ENCODE assay signal across 8 cellular contexts in the genomic region with DNA sequence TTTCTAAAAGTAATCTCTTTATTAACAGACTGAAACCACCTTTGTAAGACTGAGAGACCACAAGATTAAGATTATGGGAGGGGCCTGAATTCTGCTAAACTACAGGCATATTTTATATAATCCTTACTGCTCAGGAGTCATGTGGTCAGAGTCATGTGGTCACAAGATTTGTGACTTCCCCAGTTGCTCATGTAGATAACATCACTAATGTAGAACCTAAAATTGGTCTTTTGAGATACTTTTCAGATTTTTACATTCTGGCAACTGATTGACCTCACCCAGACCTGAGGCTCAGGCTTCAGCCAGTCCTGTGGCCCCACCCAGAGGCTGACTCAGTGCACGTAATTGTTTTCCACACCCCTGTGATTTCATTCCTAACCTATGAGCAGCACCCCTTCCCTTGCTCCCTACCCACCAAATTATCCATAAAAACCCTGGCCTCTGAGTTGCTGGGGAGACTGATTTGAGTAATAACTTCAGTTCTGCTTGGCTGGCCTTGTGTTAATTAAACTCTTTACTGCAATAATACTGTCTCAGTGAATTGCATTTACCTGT. TPM values are rescaled to one million over a fixed set of nuclear protein-coding genes. Genes with fewer than 3 reads are reported as not detected.
A peak's percentile ranks its signal among the peaks of the same experiment; 100 is the strongest.
DNase-seq lines count a peak whose midpoint lies in the region; FAIRE-seq and TF ChIP-seq lines count a peak whose summit lies in the region.

No MANE protein-coding gene starts in this region.

- no peak overlapping the region for H3K9ac ChIP-seq in kidney (ENCODE audit: low read length in 2 of 2)

- H3K4me1 ChIP-seq in HEK293 (ENCODE audit: control insufficient read depth, insufficient read depth, low read length) (no peaks in the 10 kb centered on the region), kidney (ENCODE audit: control insufficient read depth in 1 of 2, insufficient read depth in 1 of 2, low read depth in 1 of 2, low read length in 2 of 2) (peaks cover 0 to 6% of the 10 kb centered on the region in 2 donors), testis (peaks cover 2% of the 10 kb centered on the region)

- H3K36me3 ChIP-seq in HEK293 (ENCODE audit: control insufficient read depth in 2 of 2, insufficient read depth in 1 of 2, low read length in 2 of 2) (no peaks in the 10 kb centered on the region), kidney (ENCODE audit: control insufficient read depth in 1 of 2, insufficient read depth in 2 of 2, low read length in 2 of 2) (no peaks in the 10 kb centered on the region), testis (ENCODE audit: low read depth, missing control alignments) (no peaks in the 10 kb centered on the region)

- H3K4me3 ChIP-seq in HEK293 (ENCODE audit: low read depth, low read length) (no peak overlapping the region), kidney (ENCODE audit: low read length in 2 of 2) (no peak overlapping the region), testis (no peak overlapping the region)

- TF ChIP-seq POLR2A in testis (IDR thresholded peaks at IDR 0.05) = no peak

- POLR2A ChIA-PET in HEK293 (lab: Yijun Ruan, JAX) = no interaction called here

- FAIRE-seq in kidney (lab: Jason Lieb, UNC) = no peak

- TF ChIP-seq CTCF in HEK293 (tag by site-specific recombination; IDR thresholded peaks at IDR 0.05) (peak; percentile 30; the same call in 1 of the 2 replicates), kidney (IDR thresholded peaks at IDR 0.05; ENCODE audit: borderline replicate concordance, extremely low read depth, insufficient read depth) (peak; percentile 26), testis (IDR thresholded peaks at IDR 0.05) (no peak)

- CTCF ChIA-PET in HEK293 (lab: Yijun Ruan, JAX) = interaction anchor here (0.8 to 1.0 kb wide), 2 partner anchors 10 to 110 kb away, joined by 3 read pairs; no protein-coding TSS in a partner anchor

- intact Hi-C loops in kidney (cut with DNase I) (no loop called here), testis (cut with DNase I; ENCODE audit: low total_unique reads) (no loop called here)

- H3K27me3 ChIP-seq in testis = no peaks in the 10 kb centered on the region

- H3K27ac ChIP-seq in HEK293 (ENCODE audit: extremely low read depth, low read depth, low read length) (no peak overlapping the region), kidney (ENCODE audit: low read depth in 2 of 2, low read length in 2 of 2) (no peak overlapping the region), testis (no peak overlapping the region)

- peak in 2 of 3 experiments; percentile 19 to 54 for DNase-seq in NCI-H1417 (lab: John Stamatoyannopoulos, UW)
- no peak for DNase-seq in NCI-H1417 treated with DMSO at 0.1 percent for 48 hours (lab: John Stamatoyannopoulos, UW)
- peak; percentile 94 for DNase-seq in NCI-H226
- peak; percentile 70 for DNase-seq in activated effector memory CD4-positive, alpha-beta T cell treated with anti-CD3 and anti-CD28 coated beads, Interleukin-2, amount 50 U/mL, for 16 hours
- peak; percentile 80 for DNase-seq in kidney
- no peak for DNase-seq in NCI-H510A treated with DMSO at 0.1 percent for 48 hours (lab: John Stamatoyannopoulos, UW)
- no peak for DNase-seq in testis

- 70 to 73% methylated on average over 1 of the region's 1 CpG for WGBS in testis, 2 donors

- H3K9me3 ChIP-seq in HEK293 (ENCODE audit: control insufficient read depth, insufficient read depth, low read depth, low read length) = no peaks in the 10 kb centered on the region
- H3K9me3 ChIP-seq in kidney (ENCODE audit: control insufficient read depth in 1 of 2, low read length in 2 of 2) = no peaks in the 10 kb centered on the region
- H3K9me3 ChIP-seq in testis = no peaks in the 10 kb centered on the region

TF ChIP-seq in HEK293, 187 proteins besides CTCF, POLR2A, EP300 and RAD21 (continues in another document):
- TF ChIP-seq ZNF785 (tag by site-specific recombination; IDR thresholded peaks at IDR 0.05) = no peak
- no peak for TF ChIP-seq ZNF292 (tag by site-specific recombination; IDR thresholded peaks at IDR 0.05; ENCODE audit: borderline replicate concordance, low read depth)
- TF ChIP-seq, protein P1, sequence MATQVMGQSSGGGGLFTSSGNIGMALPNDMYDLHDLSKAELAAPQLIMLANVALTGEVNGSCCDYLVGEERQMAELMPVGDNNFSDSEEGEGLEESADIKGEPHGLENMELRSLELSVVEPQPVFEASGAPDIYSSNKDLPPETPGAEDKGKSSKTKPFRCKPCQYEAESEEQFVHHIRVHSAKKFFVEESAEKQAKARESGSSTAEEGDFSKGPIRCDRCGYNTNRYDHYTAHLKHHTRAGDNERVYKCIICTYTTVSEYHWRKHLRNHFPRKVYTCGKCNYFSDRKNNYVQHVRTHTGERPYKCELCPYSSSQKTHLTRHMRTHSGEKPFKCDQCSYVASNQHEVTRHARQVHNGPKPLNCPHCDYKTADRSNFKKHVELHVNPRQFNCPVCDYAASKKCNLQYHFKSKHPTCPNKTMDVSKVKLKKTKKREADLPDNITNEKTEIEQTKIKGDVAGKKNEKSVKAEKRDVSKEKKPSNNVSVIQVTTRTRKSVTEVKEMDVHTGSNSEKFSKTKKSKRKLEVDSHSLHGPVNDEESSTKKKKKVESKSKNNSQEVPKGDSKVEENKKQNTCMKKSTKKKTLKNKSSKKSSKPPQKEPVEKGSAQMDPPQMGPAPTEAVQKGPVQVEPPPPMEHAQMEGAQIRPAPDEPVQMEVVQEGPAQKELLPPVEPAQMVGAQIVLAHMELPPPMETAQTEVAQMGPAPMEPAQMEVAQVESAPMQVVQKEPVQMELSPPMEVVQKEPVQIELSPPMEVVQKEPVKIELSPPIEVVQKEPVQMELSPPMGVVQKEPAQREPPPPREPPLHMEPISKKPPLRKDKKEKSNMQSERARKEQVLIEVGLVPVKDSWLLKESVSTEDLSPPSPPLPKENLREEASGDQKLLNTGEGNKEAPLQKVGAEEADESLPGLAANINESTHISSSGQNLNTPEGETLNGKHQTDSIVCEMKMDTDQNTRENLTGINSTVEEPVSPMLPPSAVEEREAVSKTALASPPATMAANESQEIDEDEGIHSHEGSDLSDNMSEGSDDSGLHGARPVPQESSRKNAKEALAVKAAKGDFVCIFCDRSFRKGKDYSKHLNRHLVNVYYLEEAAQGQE (tag by site-specific recombination; IDR thresholded peaks at IDR 0.05) = no peak
- TF ChIP-seq, protein P2, sequence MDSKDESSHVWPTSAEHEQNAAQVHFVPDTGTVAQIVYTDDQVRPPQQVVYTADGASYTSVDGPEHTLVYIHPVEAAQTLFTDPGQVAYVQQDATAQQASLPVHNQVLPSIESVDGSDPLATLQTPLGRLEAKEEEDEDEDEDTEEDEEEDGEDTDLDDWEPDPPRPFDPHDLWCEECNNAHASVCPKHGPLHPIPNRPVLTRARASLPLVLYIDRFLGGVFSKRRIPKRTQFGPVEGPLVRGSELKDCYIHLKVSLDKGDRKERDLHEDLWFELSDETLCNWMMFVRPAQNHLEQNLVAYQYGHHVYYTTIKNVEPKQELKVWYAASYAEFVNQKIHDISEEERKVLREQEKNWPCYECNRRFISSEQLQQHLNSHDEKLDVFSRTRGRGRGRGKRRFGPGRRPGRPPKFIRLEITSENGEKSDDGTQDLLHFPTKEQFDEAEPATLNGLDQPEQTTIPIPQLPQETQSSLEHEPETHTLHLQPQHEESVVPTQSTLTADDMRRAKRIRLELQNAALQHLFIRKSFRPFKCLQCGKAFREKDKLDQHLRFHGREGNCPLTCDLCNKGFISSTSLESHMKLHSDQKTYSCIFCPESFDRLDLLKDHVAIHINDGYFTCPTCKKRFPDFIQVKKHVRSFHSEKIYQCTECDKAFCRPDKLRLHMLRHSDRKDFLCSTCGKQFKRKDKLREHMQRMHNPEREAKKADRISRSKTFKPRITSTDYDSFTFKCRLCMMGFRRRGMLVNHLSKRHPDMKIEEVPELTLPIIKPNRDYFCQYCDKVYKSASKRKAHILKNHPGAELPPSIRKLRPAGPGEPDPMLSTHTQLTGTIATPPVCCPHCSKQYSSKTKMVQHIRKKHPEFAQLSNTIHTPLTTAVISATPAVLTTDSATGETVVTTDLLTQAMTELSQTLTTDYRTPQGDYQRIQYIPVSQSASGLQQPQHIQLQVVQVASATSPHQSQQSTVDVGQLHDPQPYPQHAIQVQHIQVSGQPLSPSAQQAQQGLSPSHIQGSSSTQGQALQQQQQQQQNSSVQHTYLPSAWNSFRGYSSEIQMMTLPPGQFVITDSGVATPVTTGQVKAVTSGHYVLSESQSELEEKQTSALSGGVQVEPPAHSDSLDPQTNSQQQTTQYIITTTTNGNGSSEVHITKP (tag by site-specific recombination; IDR thresholded peaks at IDR 0.05) = 0 out of 2 replicates have a peak, but pooled peaks have one; percentile 63
- TF ChIP-seq ZNF394 (tag by site-specific recombination; IDR thresholded peaks at IDR 0.05; ENCODE audit: borderline replicate concordance) = peak; percentile 44; the same call in 1 of the 2 replicates
- TF ChIP-seq ZNF660 (tag by site-specific recombination; IDR thresholded peaks at IDR 0.05) = peak; percentile 52; the same call in 1 of the 2 replicates
- TF ChIP-seq ZNF239 (tag by site-specific recombination; IDR thresholded peaks at IDR 0.05) = no peak
- TF ChIP-seq, protein P3, sequence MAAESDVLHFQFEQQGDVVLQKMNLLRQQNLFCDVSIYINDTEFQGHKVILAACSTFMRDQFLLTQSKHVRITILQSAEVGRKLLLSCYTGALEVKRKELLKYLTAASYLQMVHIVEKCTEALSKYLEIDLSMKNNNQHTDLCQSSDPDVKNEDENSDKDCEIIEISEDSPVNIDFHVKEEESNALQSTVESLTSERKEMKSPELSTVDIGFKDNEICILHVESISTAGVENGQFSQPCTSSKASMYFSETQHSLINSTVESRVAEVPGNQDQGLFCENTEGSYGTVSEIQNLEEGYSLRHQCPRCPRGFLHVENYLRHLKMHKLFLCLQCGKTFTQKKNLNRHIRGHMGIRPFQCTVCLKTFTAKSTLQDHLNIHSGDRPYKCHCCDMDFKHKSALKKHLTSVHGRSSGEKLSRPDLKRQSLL (tag by site-specific recombination; IDR thresholded peaks at IDR 0.05) = no peak
- no peak for TF ChIP-seq ZNF776 (tag by site-specific recombination; IDR thresholded peaks at IDR 0.05; ENCODE audit: borderline replicate concordance)
- TF ChIP-seq ZSCAN30 (tag by site-specific recombination; IDR thresholded peaks at IDR 0.05) = no peak
- no peak for TF ChIP-seq ZBTB1 (tag by site-specific recombination; IDR thresholded peaks at IDR 0.05)
- no peak for TF ChIP-seq ZNF677 (tag by site-specific recombination; IDR thresholded peaks at IDR 0.05)
- peak; percentile 61 for TF ChIP-seq GLIS1 (tag by site-specific recombination; IDR thresholded peaks at IDR 0.05)
- peak; percentile 76 for TF ChIP-seq ZNF366 (tag by site-specific recombination; conservative IDR thresholded peaks at IDR 0.05)
- no peak for TF ChIP-seq ZNF391 (tag by site-specific recombination; IDR thresholded peaks at IDR 0.05; ENCODE audit: borderline replicate concordance, low read depth)
- no peak for TF ChIP-seq ZNF530 (tag by site-specific recombination; IDR thresholded peaks at IDR 0.05; ENCODE audit: low read depth)

RNA-seq across cellular contexts. Expression of a gene that starts 41.8 kb away (rescaled TPM):
- 25.6 TPM for total RNA-seq in kidney
- 10.6 TPM for polyA plus RNA-seq in kidney (ENCODE audit: insufficient read depth, low read depth, low replicate concordance)
- total RNA-seq in testis = 10 to 100 TPM; 28.6 to 30.2 TPM
- 9.5 TPM for polyA plus RNA-seq in testis (ENCODE audit: insufficient read depth, low read depth, low replicate concordance)

Comparison
In these comparisons a context has a peak if more than half of its experiments do, and no peak if none do; other contexts are left out.
1. DNase-seq: peak in NCI-H1417 (2 of 3), NCI-H226 (single experiment), activated effector memory CD4-positive, alpha-beta T cell treated with anti-CD3 and anti-CD28 coated beads, Interleukin-2, amount 50 U/mL, for 16 hours (single experiment) and kidney (single experiment); none in NCI-H1417 treated with DMSO at 0.1 percent for 48 hours (single experiment), NCI-H510A treated with DMSO at 0.1 percent for 48 hours (single experiment) and testis (single experiment).
2. CTCF ChIP-seq: peak in HEK293 (single experiment) and kidney (single experiment); none in testis (0 of 3).